In the genomic region with DNA sequence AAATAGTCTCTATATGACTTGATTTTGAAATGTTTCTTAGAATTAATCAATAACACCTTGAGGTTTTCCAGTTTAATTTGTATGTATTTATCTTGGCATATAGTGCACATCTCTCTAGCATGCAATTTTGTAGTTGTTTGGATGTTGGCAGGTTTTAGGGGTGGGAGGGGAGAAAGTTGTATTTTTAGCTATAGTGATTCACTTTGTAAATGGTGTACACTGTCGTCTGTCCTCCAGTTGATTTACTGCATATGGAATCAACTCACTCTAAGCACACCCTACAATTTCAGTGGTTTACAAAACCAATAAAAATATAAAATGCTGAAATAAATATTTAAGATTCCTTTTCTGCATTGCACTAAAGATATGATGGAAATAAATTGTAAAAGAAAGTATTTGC, we compare ENCODE assay signal across 1 cellular context.
A peak's percentile ranks its signal among the peaks of the same experiment; 100 is the strongest.
TF ChIP-seq lines count a peak whose summit lies in the region.

No MANE protein-coding gene starts in this region.

TF ChIP-seq in HEK293, 187 proteins besides CTCF, POLR2A, EP300 and RAD21 (continued from another document):
- TF ChIP-seq, protein P1, sequence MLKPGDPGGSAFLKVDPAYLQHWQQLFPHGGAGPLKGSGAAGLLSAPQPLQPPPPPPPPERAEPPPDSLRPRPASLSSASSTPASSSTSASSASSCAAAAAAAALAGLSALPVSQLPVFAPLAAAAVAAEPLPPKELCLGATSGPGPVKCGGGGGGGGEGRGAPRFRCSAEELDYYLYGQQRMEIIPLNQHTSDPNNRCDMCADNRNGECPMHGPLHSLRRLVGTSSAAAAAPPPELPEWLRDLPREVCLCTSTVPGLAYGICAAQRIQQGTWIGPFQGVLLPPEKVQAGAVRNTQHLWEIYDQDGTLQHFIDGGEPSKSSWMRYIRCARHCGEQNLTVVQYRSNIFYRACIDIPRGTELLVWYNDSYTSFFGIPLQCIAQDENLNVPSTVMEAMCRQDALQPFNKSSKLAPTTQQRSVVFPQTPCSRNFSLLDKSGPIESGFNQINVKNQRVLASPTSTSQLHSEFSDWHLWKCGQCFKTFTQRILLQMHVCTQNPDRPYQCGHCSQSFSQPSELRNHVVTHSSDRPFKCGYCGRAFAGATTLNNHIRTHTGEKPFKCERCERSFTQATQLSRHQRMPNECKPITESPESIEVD (tag by site-specific recombination; IDR thresholded peaks at IDR 0.05): peak; percentile 25; the same call in 1 of the 2 replicates
- TF ChIP-seq SP7 (tag by site-specific recombination; IDR thresholded peaks at IDR 0.05) (peak; percentile 33; the same call in 1 of the 2 replicates), ZNF707 (tag by site-specific recombination; IDR thresholded peaks at IDR 0.05) (no peak), ZNF843 (tag by site-specific recombination; IDR thresholded peaks at IDR 0.05) (0 out of 2 replicates have a peak, but pooled peaks have one; percentile 16)
- TF ChIP-seq, protein P2, sequence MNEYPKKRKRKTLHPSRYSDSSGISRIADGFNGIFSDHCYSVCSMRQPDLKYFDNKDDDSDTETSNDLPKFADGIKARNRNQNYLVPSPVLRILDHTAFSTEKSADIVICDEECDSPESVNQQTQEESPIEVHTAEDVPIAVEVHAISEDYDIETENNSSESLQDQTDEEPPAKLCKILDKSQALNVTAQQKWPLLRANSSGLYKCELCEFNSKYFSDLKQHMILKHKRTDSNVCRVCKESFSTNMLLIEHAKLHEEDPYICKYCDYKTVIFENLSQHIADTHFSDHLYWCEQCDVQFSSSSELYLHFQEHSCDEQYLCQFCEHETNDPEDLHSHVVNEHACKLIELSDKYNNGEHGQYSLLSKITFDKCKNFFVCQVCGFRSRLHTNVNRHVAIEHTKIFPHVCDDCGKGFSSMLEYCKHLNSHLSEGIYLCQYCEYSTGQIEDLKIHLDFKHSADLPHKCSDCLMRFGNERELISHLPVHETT (tag by site-specific recombination; IDR thresholded peaks at IDR 0.05): no peak
